Comparison of ENCODE assay signal across 1 cellular context in the genomic region with DNA sequence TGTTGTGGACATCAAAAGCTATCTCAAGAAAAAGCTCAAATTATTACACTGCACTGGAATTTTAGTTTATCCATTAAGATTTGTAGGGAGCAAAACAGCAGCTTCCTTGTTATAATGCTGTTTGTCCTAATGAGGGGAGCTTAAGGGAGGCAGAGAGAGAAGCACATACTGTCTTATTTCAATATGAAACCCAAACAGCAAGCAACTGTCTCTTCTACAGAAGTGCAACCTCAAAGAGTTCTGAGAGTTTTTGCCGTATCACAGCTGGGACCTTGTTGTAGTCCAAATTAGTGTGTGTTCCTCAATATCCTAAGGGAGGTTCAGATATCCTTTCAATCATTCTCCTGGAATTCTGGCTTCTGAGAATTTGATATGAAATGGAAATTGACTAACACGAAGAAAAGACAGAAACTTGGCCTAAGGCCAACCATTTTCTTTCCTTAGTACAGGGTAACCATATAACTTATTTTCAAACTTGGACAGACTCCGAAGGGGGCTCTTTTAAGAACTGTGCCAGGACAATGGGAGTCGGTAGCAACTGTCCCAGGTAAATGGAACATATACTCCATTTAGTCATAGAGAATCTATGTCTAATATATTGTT.
TF ChIP-seq lines count a peak whose summit lies in the region.

No MANE protein-coding gene starts in this region.

TF ChIP-seq in SK-N-SH, 30 proteins besides CTCF, POLR2A, EP300 and RAD21 (continued from another document):
- TF ChIP-seq EZH2phosphoT487 (IDR thresholded peaks at IDR 0.05; ENCODE audit: borderline replicate concordance, low read depth) (no peak), SIN3A (IDR thresholded peaks at IDR 0.05; ENCODE audit: borderline replicate concordance, low read depth, low read length) (no peak), FOXM1 (IDR thresholded peaks at IDR 0.05; ENCODE audit: low read depth) (no peak), FOSL2 (IDR thresholded peaks at IDR 0.05; ENCODE audit: borderline replicate concordance, low read depth) (no peak), NFIC (IDR thresholded peaks at IDR 0.05; ENCODE audit: borderline replicate concordance) (peak; percentile 32; the same call in 1 of the 2 replicates), NRF1 (IDR thresholded peaks at IDR 0.05; ENCODE audit: low read depth, low read length) (no peak), GATA2 (CRISPR knock-in tag; IDR thresholded peaks at IDR 0.05) (no peak), SMC3 (IDR thresholded peaks at IDR 0.05; ENCODE audit: low read depth, low read length) (no peak), TCF12 (IDR thresholded peaks at IDR 0.05) (no peak), TAF1 (IDR thresholded peaks at IDR 0.05; ENCODE audit: borderline replicate concordance, low read depth, low read length) (no peak), RXRA (IDR thresholded peaks at IDR 0.05; ENCODE audit: borderline replicate concordance, low read depth) (no peak)
- TF ChIP-seq, protein P1, sequence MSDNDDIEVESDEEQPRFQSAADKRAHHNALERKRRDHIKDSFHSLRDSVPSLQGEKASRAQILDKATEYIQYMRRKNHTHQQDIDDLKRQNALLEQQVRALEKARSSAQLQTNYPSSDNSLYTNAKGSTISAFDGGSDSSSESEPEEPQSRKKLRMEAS (IDR thresholded peaks at IDR 0.05; ENCODE audit: low read depth) = no peak
- TF ChIP-seq, protein P2, sequence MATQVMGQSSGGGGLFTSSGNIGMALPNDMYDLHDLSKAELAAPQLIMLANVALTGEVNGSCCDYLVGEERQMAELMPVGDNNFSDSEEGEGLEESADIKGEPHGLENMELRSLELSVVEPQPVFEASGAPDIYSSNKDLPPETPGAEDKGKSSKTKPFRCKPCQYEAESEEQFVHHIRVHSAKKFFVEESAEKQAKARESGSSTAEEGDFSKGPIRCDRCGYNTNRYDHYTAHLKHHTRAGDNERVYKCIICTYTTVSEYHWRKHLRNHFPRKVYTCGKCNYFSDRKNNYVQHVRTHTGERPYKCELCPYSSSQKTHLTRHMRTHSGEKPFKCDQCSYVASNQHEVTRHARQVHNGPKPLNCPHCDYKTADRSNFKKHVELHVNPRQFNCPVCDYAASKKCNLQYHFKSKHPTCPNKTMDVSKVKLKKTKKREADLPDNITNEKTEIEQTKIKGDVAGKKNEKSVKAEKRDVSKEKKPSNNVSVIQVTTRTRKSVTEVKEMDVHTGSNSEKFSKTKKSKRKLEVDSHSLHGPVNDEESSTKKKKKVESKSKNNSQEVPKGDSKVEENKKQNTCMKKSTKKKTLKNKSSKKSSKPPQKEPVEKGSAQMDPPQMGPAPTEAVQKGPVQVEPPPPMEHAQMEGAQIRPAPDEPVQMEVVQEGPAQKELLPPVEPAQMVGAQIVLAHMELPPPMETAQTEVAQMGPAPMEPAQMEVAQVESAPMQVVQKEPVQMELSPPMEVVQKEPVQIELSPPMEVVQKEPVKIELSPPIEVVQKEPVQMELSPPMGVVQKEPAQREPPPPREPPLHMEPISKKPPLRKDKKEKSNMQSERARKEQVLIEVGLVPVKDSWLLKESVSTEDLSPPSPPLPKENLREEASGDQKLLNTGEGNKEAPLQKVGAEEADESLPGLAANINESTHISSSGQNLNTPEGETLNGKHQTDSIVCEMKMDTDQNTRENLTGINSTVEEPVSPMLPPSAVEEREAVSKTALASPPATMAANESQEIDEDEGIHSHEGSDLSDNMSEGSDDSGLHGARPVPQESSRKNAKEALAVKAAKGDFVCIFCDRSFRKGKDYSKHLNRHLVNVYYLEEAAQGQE (IDR thresholded peaks at IDR 0.05; ENCODE audit: low read depth, low read length) = no peak
- TF ChIP-seq, protein P3, sequence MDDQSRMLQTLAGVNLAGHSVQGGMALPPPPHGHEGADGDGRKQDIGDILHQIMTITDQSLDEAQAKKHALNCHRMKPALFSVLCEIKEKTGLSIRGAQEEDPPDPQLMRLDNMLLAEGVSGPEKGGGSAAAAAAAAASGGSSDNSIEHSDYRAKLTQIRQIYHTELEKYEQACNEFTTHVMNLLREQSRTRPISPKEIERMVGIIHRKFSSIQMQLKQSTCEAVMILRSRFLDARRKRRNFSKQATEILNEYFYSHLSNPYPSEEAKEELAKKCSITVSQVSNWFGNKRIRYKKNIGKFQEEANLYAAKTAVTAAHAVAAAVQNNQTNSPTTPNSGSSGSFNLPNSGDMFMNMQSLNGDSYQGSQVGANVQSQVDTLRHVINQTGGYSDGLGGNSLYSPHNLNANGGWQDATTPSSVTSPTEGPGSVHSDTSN (IDR thresholded peaks at IDR 0.05) = 0 out of 2 replicates have a peak, but pooled peaks have one; percentile 18
